Comparison of ENCODE assay signal across 10 cellular contexts in genomic region chr17:13599808-13600398, GRCh38. TPM values are rescaled to one million over a fixed set of nuclear protein-coding genes. Genes with fewer than 3 reads are reported as not detected.
DNase-seq lines count a peak whose midpoint lies in the region; TF ChIP-seq lines count a peak whose summit lies in the region.
"Had no signal": no experiment of that assay in that cellular context is flagged by ENCODE, and none has a peak within 500 bp of the region (broad histone marks: within the 10 kb centered on the region; RNA-seq: fewer than 3 reads in every experiment).

No MANE protein-coding gene starts in this region.

- peaks cover 1% of the 10 kb centered on the region for H3K9me3 Mint-ChIP-seq in endodermal cell
- H3K9me3 Mint-ChIP-seq in nephron: no peaks in the 10 kb centered on the region

- peaks cover 60% of the 10 kb centered on the region for H3K27me3 Mint-ChIP-seq in endodermal cell (ENCODE audit: insufficient read depth)
- peaks cover 67% of the 10 kb centered on the region for H3K27me3 Mint-ChIP-seq in nephron (ENCODE audit: low read depth)

- no peak overlapping the region for H3K27ac Mint-ChIP-seq in endodermal cell
- peak overlapping the region in 2 of 3 experiments; percentile 17 to 56 for H3K27ac Mint-ChIP-seq in nephron

- H3K27ac ChIP-seq in HUES64 (ENCODE audit: low read depth, low read length): no peak overlapping the region
- H3K27ac ChIP-seq in endodermal cell (ENCODE audit: low read depth, low read length): no peak overlapping the region
- H3K27ac ChIP-seq in tibial artery: no peak overlapping the region

- H3K9ac ChIP-seq in HUES64 (ENCODE audit: low read depth, low read length) (peak overlapping the region; percentile 69; the same call in 1 of the 2 replicates), endodermal cell (ENCODE audit: extremely low read depth, low read length, poor library complexity, severe bottlenecking) (no peak overlapping the region)

- TF ChIP-seq CTCF in BE2C (IDR thresholded peaks at IDR 0.05; ENCODE audit: low read depth, low read length) (no peak), endodermal cell (conservative IDR thresholded peaks at IDR 0.05) (no peak), nephron (IDR thresholded peaks at IDR 0.05; ENCODE audit: unreplicated experiment in 3 of 3) (no peak), tibial artery (IDR thresholded peaks at IDR 0.05) (no peak)

- intact Hi-C loops in tibial artery (cut with DNase I; ENCODE audit: low total_unique reads): loop anchor here (5.0 kb wide), 1 partner anchor 702 kb away; the partner anchor contains the start of gene HS3ST3B1

- H3K4me1 ChIP-seq in BE2C (no peaks in the 10 kb centered on the region), HUES64 (ENCODE audit: insufficient read depth, low read length) (peaks cover 34% of the 10 kb centered on the region), endodermal cell (ENCODE audit: control insufficient read depth, insufficient read depth, low read length) (peaks cover 2% of the 10 kb centered on the region), tibial artery (peaks cover 0 to 20% (median 16%) of the 10 kb centered on the region in 4 donors), HAP-1 (no peaks in the 10 kb centered on the region; the same call in 1 of the 2 replicates)

- H3K36me3 Mint-ChIP-seq in endodermal cell (ENCODE audit: low read depth) (no peaks in the 10 kb centered on the region), nephron (ENCODE audit: low read depth) (no peaks in the 10 kb centered on the region)

- in situ Hi-C loops in HAP-1 (cut with MboI; ENCODE audit: low sequenced_read_pairs): loop anchor here (10.0 kb wide), 2 partner anchors 715 to 1325 kb away; no protein-coding TSS in a partner anchor

- WGBS in HUES64: 33% methylated on average over 3 of the region's 4 CpGs
- 18 to 40% methylated on average over 2 to 3 of the region's 4 CpGs for WGBS in endodermal cell (ENCODE audit: insufficient coverage in 1 of 2, insufficient read length in 1 of 2), 2 experiments

- H3K4me3 ChIP-seq in BE2C (ENCODE audit: low read depth, low read length) (peak overlapping the region; percentile 54), HUES64 (ENCODE audit: low read length) (peak overlapping the region; percentile 60), endodermal cell (ENCODE audit: low read length) (peak overlapping the region; percentile 86), tibial artery (no peak overlapping the region), HAP-1 (no peak overlapping the region)

- peaks cover 28% of the 10 kb centered on the region for H3K27me3 ChIP-seq in BE2C
- H3K27me3 ChIP-seq in HUES64 (ENCODE audit: insufficient read depth, low read length): peaks cover 25% of the 10 kb centered on the region
- H3K27me3 ChIP-seq in endodermal cell (ENCODE audit: control insufficient read depth, insufficient read depth, low read length, poor library complexity, severe bottlenecking): peaks cover 29% of the 10 kb centered on the region
- H3K27me3 ChIP-seq in tibial artery: peaks cover 0 to 51% of the 10 kb centered on the region in 2 donors
- 0 out of 2 replicates have a peak, but pooled peaks cover 2% of the 10 kb centered on the region for H3K27me3 ChIP-seq in HAP-1 (ENCODE audit: low read depth)

- H3K36me3 ChIP-seq in BE2C (no peaks in the 10 kb centered on the region), HUES64 (ENCODE audit: insufficient read depth, low read length) (no peaks in the 10 kb centered on the region), endodermal cell (ENCODE audit: control insufficient read depth, insufficient read depth, low read length) (no peaks in the 10 kb centered on the region), tibial artery (no peaks in the 10 kb centered on the region), HAP-1 (replicated peaks) (no peaks in the 10 kb centered on the region)

- H3K9me3 ChIP-seq in BE2C: no peaks in the 10 kb centered on the region
- no peaks in the 10 kb centered on the region for H3K9me3 ChIP-seq in HUES64 (ENCODE audit: insufficient read depth, low read depth, low read length)
- no peaks in the 10 kb centered on the region for H3K9me3 ChIP-seq in endodermal cell (ENCODE audit: control insufficient read depth, low read length)
- H3K9me3 ChIP-seq in tibial artery: no peaks in the 10 kb centered on the region
- H3K9me3 ChIP-seq in HAP-1: no peaks in the 10 kb centered on the region

- no peak for DNase-seq in BE2C
- no peak for DNase-seq in endodermal cell
- no peak for DNase-seq in tibial artery
- DNase-seq in HAP-1 (ENCODE audit: low spot score in 2 of 2): no peak
- no peak for DNase-seq in stimulated activated CD8-positive, alpha-beta memory T cell treated with anti-CD3 and anti-CD28 coated beads, Interleukin-4, amount 100 ng/mL, for 48 hours
- no peak for DNase-seq in kidney tubule cell (ENCODE audit: low spot score)
- DNase-seq: activated gamma-delta T cell treated with Interleukin-2 at 50 U/mL for 16 hours; stimulated activated CD4-positive, alpha-beta T cell treated with anti-CD3 and anti-CD28 coated beads, Interleukin-4, amount 100 ng/mL, for 24 hours had no signal

- H3K4me1 Mint-ChIP-seq in endodermal cell (peaks cover 20% of the 10 kb centered on the region), nephron (peaks cover 51% of the 10 kb centered on the region)

- H3K4me3 Mint-ChIP-seq in endodermal cell: peak overlapping the region; percentile 76
- peak overlapping the region; percentile 75 to 82 (median 81) for H3K4me3 Mint-ChIP-seq in nephron

RNA-seq across cellular contexts. Expression of gene HS3ST3A1, which starts 1.8 kb away (rescaled TPM):
- 1.1 TPM for polyA plus RNA-seq in BE2C (2012; ENCODE audit: insufficient read depth, insufficient read length, low read depth)
- 4.6 TPM for polyA plus RNA-seq in HUES64 (2013, experiment 1 of 2)
- polyA plus RNA-seq in HUES64 (2013, experiment 2 of 2): 3.9 TPM
- 1 to 10 TPM; 1.9 to 2.4 TPM for total RNA-seq in endodermal cell
- 4.1 TPM for polyA plus RNA-seq in endodermal cell (2013, experiment 1 of 2)
- 4.3 TPM for polyA plus RNA-seq in endodermal cell (2013, experiment 2 of 2)

Comparison
In these comparisons a context has a peak if more than half of its experiments do, and no peak if none do; other contexts are left out.
1. H3K4me3 ChIP-seq: peak in BE2C (single experiment), HUES64 (single experiment) and endodermal cell (single experiment); none in tibial artery (0 of 2) and HAP-1 (single experiment).